19 cellular contexts compared by ENCODE assay signal in the genomic region with DNA sequence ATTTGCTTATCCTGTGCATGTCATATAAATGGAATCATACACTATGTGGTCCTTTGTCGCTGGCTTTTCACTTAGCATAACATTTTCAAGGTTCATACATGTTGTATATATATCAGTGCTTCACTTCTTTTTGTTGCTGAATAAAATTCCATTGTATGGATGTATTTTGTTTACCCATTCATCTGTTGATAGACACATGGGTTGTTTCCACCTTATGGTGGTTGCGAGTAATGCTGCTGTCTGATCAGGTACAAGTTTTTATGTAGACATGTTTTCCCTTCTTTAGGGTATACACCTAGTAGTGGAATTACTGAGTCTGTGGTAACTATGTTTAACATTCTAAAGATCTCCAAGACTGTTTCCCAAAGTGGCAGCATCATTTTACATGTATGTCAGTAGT.
"Had no signal": no experiment of that assay in that cellular context is flagged by ENCODE, and none has a peak within 500 bp of the region (broad histone marks: within the 10 kb centered on the region; RNA-seq: fewer than 3 reads in every experiment).

No MANE protein-coding gene starts in this region.

- H3K79me2 ChIP-seq: hepatocyte had no signal

- H3K9me3 ChIP-seq: mucosa of descending colon, testis, tibial nerve had no signal

- H2AFZ ChIP-seq: hepatocyte had no signal

- H3K4me1 ChIP-seq: testis, tibial nerve had no signal

- H3K9me3 Mint-ChIP-seq: naive thymus-derived CD8-positive, alpha-beta T cell; neural crest cell; stimulated activated naive B cell treated with anti-CD40 and anti-IgM and Interleukin-4, amounts not matched to agents 10 μg/mL and 1 μg/mL and 100 μg/mL, for 72 hours; stimulated activated naive CD8-positive, alpha-beta T cell treated with anti-CD3 and anti-CD28 coated beads, Interleukin-15, amount 100 ng/mL, for 72 hours had no signal

- DNase-seq: cortex of kidney; effector memory CD4-positive, alpha-beta T cell; erythroblast; foreskin melanocyte; head of caudate nucleus; left colon; mucosa of descending colon; naive thymus-derived CD8-positive, alpha-beta T cell; posterior cingulate gyrus; stimulated activated CD4-positive, alpha-beta T cell treated with anti-CD3 and anti-CD28 coated beads, Interleukin-2, amount 100 ng/mL, for 24 hours; stimulated activated CD4-positive, alpha-beta T cell treated with anti-CD3 and anti-CD28 coated beads, Interleukin-4, amount 100 ng/mL, for 4 hours; stimulated activated naive B cell treated with anti-CD40 and anti-IgM and Interleukin-4, amounts not matched to agents 10 μg/mL and 1 μg/mL and 100 μg/mL, for 72 hours; stimulated activated naive CD8-positive, alpha-beta T cell treated with anti-CD3 and anti-CD28 coated beads, Interleukin-15, amount 100 ng/mL, for 72 hours; testis had no signal

- H3K4me3 Mint-ChIP-seq: naive thymus-derived CD8-positive, alpha-beta T cell; neural crest cell; stimulated activated naive B cell treated with anti-CD40 and anti-IgM and Interleukin-4, amounts not matched to agents 10 μg/mL and 1 μg/mL and 100 μg/mL, for 72 hours; stimulated activated naive CD8-positive, alpha-beta T cell treated with anti-CD3 and anti-CD28 coated beads, Interleukin-15, amount 100 ng/mL, for 72 hours had no signal

- H3K36me3 Mint-ChIP-seq: naive thymus-derived CD8-positive, alpha-beta T cell; stimulated activated naive B cell treated with anti-CD40 and anti-IgM and Interleukin-4, amounts not matched to agents 10 μg/mL and 1 μg/mL and 100 μg/mL, for 72 hours had no signal

- H3K27ac ChIP-seq: hepatocyte, skin epidermis, testis, tibial nerve had no signal

- H3K27ac Mint-ChIP-seq: naive thymus-derived CD8-positive, alpha-beta T cell; stimulated activated naive B cell treated with anti-CD40 and anti-IgM and Interleukin-4, amounts not matched to agents 10 μg/mL and 1 μg/mL and 100 μg/mL, for 72 hours; stimulated activated naive CD8-positive, alpha-beta T cell treated with anti-CD3 and anti-CD28 coated beads, Interleukin-15, amount 100 ng/mL, for 72 hours had no signal

- H3K4me3 ChIP-seq: hepatocyte, mucosa of descending colon, skin epidermis, testis, tibial nerve had no signal

- H3K27me3 ChIP-seq: hepatocyte, testis, tibial nerve had no signal

- H3K4me1 Mint-ChIP-seq: neural crest cell; stimulated activated naive B cell treated with anti-CD40 and anti-IgM and Interleukin-4, amounts not matched to agents 10 μg/mL and 1 μg/mL and 100 μg/mL, for 72 hours had no signal

- H3K36me3 ChIP-seq: tibial nerve had no signal

- H3K4me2 ChIP-seq: hepatocyte had no signal

- ATAC-seq: left colon; mucosa of descending colon; naive thymus-derived CD8-positive, alpha-beta T cell; sciatic nerve; stimulated activated naive B cell treated with anti-CD40 and anti-IgM and Interleukin-4, amounts not matched to agents 10 μg/mL and 1 μg/mL and 100 μg/mL, for 72 hours; stimulated activated naive CD8-positive, alpha-beta T cell treated with anti-CD3 and anti-CD28 coated beads, Interleukin-15, amount 100 ng/mL, for 72 hours had no signal
